ENCODE assay signal across 30 cellular contexts in the genomic region with DNA sequence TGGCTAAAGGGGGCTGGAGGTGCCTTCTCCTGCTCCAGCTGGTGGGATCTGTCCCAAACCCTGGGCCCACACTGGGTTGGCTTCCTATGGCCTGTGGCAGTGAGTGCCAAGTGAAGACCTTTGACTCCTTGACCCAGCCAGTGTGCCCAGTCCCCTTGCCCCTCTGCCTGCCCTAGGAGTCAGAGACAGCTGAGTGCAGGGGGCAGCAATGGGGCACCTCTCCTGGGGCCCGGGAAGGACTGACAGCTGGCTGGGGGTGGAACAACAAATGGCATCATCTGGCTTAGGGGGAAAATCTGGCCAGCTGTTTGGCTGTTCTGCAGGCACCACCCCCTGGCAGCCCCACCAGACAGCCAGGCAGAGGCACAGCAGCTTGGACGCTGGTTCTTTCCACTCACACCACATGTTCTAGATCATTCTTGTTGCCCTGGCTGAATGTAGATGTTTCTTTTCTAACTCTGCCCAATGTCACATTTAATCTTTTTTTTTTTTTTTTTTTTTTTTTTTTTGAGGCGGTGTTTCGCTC. TPM values are rescaled to one million over a fixed set of nuclear protein-coding genes. Genes with fewer than 3 reads are reported as not detected.
A peak's percentile ranks its signal among the peaks of the same experiment; 100 is the strongest.
DNase-seq lines count a peak whose midpoint lies in the region; FAIRE-seq and TF ChIP-seq lines count a peak whose summit lies in the region.
"Had no signal": no experiment of that assay in that cellular context is flagged by ENCODE, and none has a peak within 500 bp of the region (broad histone marks: within the 10 kb centered on the region; RNA-seq: fewer than 3 reads in every experiment).

No MANE protein-coding gene starts in this region.

- H3K9me3 ChIP-seq in SJCRH30 (replicated peaks) (no peaks in the 10 kb centered on the region), neuronal stem cell (replicated peaks in 1 of 2; ENCODE audit: control insufficient read depth in 2 of 2, insufficient read depth in 1 of 2, low read depth in 1 of 2, low read length in 2 of 2) (no peaks in the 10 kb centered on the region)

- H3K36me3 ChIP-seq in SJCRH30 (no peaks in the 10 kb centered on the region), neuronal stem cell (replicated peaks in 1 of 2; ENCODE audit: control insufficient read depth in 2 of 2, insufficient read depth in 2 of 2, low read length in 2 of 2) (no peaks in the 10 kb centered on the region)

- peak overlapping the region; percentile 62 for H3K27ac ChIP-seq in C4-2B
- peak overlapping the region; percentile 77 for H3K27ac ChIP-seq in SJCRH30
- H3K27ac ChIP-seq in neuronal stem cell (replicated peaks; ENCODE audit: low read length): no peak overlapping the region
- H3K27ac ChIP-seq: GM23248 had no signal

- no peak overlapping the region for H3K9ac ChIP-seq in neuronal stem cell (ENCODE audit: low read depth, low read length, poor library complexity)
- H3K9ac ChIP-seq: GM23248 had no signal

- 0 out of 2 replicates have a peak, but pooled peaks cover 4% of the 10 kb centered on the region for H3K27me3 ChIP-seq in SJCRH30
- H3K27me3 ChIP-seq in neuronal stem cell (ENCODE audit: control insufficient read depth in 3 of 3, insufficient read depth in 3 of 3, low read depth in 1 of 3, low read length in 3 of 3): peaks cover 0 to 45% (median 0%) of the 10 kb centered on the region in 3 experiments

- no peak overlapping the region for H4K91ac ChIP-seq in neuronal stem cell (ENCODE audit: low read depth, low read length, poor library complexity)

- H2AFZ ChIP-seq in neuronal stem cell (ENCODE audit: low read length): no peak overlapping the region
- H2AFZ ChIP-seq: GM23248 had no signal

- H3K4me3 ChIP-seq in SJCRH30 (no peak overlapping the region), neuronal stem cell (ENCODE audit: low read length in 2 of 2) (no peak overlapping the region)
- H3K4me3 ChIP-seq: GM23248, lung had no signal

- H3K18ac ChIP-seq in neuronal stem cell (ENCODE audit: low read length): no peak overlapping the region

- H4K8ac ChIP-seq in neuronal stem cell (ENCODE audit: low read depth, low read length): no peak overlapping the region

- H3K4me1 ChIP-seq in SJCRH30: peaks cover 37% of the 10 kb centered on the region
- peaks cover 0 to 7% of the 10 kb centered on the region in 2 donors for H3K4me1 ChIP-seq in neuronal stem cell (ENCODE audit: control insufficient read depth in 2 of 2, insufficient read depth in 1 of 2, low read depth in 1 of 2, low read length in 2 of 2)

- no CpG with 5 or more reads among the region's 4 CpGs for WGBS in neuronal stem cell (ENCODE audit: extremely low coverage in 2 of 2, insufficient read length in 2 of 2, insufficient replicate concordance in 1 of 2), 2 donors

- FAIRE-seq in urothelium cell line (lab: Jason Lieb, UNC): no peak
- FAIRE-seq: bronchial epithelial cell, GM12892 had no signal

- H3K4ac ChIP-seq in neuronal stem cell (ENCODE audit: low read length): no peak overlapping the region

- peak overlapping the region; percentile 19 for H2BK12ac ChIP-seq in neuronal stem cell (ENCODE audit: low read length)

- no peak overlapping the region for H2AK5ac ChIP-seq in neuronal stem cell (ENCODE audit: low read depth, low read length)

- no peak for TF ChIP-seq CTCF in C4-2B (conservative IDR thresholded peaks at IDR 0.05)

- no peak overlapping the region for H2BK120ac ChIP-seq in neuronal stem cell (ENCODE audit: low read depth, low read length)

- H3K4me2 ChIP-seq in neuronal stem cell (ENCODE audit: insufficient read depth, low read length, poor library complexity, severe bottlenecking): no peak overlapping the region

- H3K79me1 ChIP-seq in neuronal stem cell (ENCODE audit: low read depth, low read length): no peaks in the 10 kb centered on the region

- H3K14ac ChIP-seq in neuronal stem cell (ENCODE audit: low read length): peak overlapping the region; percentile 39

- no peak overlapping the region for H3K23ac ChIP-seq in neuronal stem cell (ENCODE audit: low read depth, low read length, poor library complexity)

- DNase-seq in HuH-7.5 (ENCODE audit: low spot score) (peak; percentile 3), SJCRH30 (peak; percentile 84 to 90), neuronal stem cell (ENCODE audit: low spot score) (no peak), urothelium cell line (ENCODE audit: low spot score) (no peak), NCI-H748 (lab: John Stamatoyannopoulos, UW; ENCODE audit: unreplicated experiment) (no peak)
- DNase-seq in activated CD4-positive, alpha-beta T cell treated with anti-CD3 and anti-CD28 coated beads for 48 hours: no peak
- DNase-seq: activated CD4-positive, alpha-beta T cell treated with anti-CD3 and anti-CD28 coated beads for 1 hour; activated CD8-positive, alpha-beta memory T cell treated with anti-CD3 and anti-CD28 coated beads, Interleukin-2, amount 50 U/mL, for 48 hours; activated CD8-positive, alpha-beta T cell treated with anti-CD3 and anti-CD28 coated beads for 36 hours; anterior cingulate cortex; CD8-positive, alpha-beta memory T cell; GM23248; hippocampal formation; NCI-H146; NK-92 treated with Interleukin-12 subunit alpha and Interleukin-12 subunit beta, amount 100 ng/mL, for 24 hours; PC-3; stimulated activated CD4-positive, alpha-beta T cell treated with anti-CD3 and anti-CD28 coated beads, Interleukin-2, amount 100 ng/mL, for 24 hours; stimulated activated naive CD8-positive, alpha-beta T cell treated with anti-CD3 and anti-CD28 coated beads, Interleukin-15, Interleukin-2, amounts not matched to agents 100 U/mL and 50 U/mL, for 24 hours had no signal

- no peak overlapping the region for H2BK5ac ChIP-seq in neuronal stem cell (ENCODE audit: low read length)

- H2BK15ac ChIP-seq in neuronal stem cell (ENCODE audit: low read length): no peak overlapping the region

RNA-seq across cellular contexts. Expression of gene SLC4A1, which starts 1.9 kb away (rescaled TPM):
- total RNA-seq in SJCRH30 (2014; rRNA removed; shearing (Covaris generic)): 0.04 TPM in 1 of 2 replicates, not detected in the other
- 0.03 TPM for polyA plus RNA-seq in neuronal stem cell (2013, experiment 1 of 2)
- not detected for polyA plus RNA-seq in neuronal stem cell (2013, experiment 2 of 2)
- total RNA-seq: A673; activated CD8-positive, alpha-beta T cell treated with anti-CD3 and anti-CD28 coated beads for 36 hours; activated T-helper 2 cell treated with anti-CD3 and anti-CD28 coated beads, Interferon-gamma antibody, Interleukin-2, Interleukin-4, amounts not matched to agents 10 μg/mL and 5 μg/mL and 100 μg/mL, durations not matched to agents 14 hours and 24 hours and 36 hours; bronchial epithelial cell; CD8-positive, alpha-beta memory T cell; fibroblast of lung; G401; GM23248; NCI-H460; osteocyte; PC-3; renal cortical epithelial cell; T-helper 2 cell treated with Interferon-gamma antibody and Interleukin-4, amounts not matched to agents 100 ng/mL and 5 ng/mL, for 36 hours had no signal
- polyA plus RNA-seq: CD8-positive, alpha-beta memory T cell; fibroblast of lung; GM23248 had no signal

RNA-seq across cellular contexts. Expression of gene RUNDC3A, which starts 38.5 kb away (rescaled TPM):
- 0.14 TPM in 1 of 2 replicates, not detected in the other for total RNA-seq in SJCRH30 (2014; rRNA removed; shearing (Covaris generic))
- 0.25 TPM for polyA plus RNA-seq in neuronal stem cell (2013, experiment 1 of 2)
- polyA plus RNA-seq in neuronal stem cell (2013, experiment 2 of 2): 0.19 TPM
- total RNA-seq: CD8-positive, alpha-beta memory T cell; fibroblast of lung; NCI-H460 had no signal
- polyA plus RNA-seq: CD8-positive, alpha-beta memory T cell; fibroblast of lung had no signal

RNA-seq across cellular contexts. Expression of gene UBTF, which starts 50.4 kb away (rescaled TPM):
- total RNA-seq in SJCRH30 (2014; rRNA removed; shearing (Covaris generic)): 76.6 and 78.9 TPM in 2 replicates
- polyA plus RNA-seq in neuronal stem cell (2013, experiment 1 of 2): 26.7 TPM
- 27.4 TPM for polyA plus RNA-seq in neuronal stem cell (2013, experiment 2 of 2)

RNA-seq across cellular contexts. Expression of gene SLC25A39, which starts 54.8 kb away (rescaled TPM):
- total RNA-seq in SJCRH30 (2014; rRNA removed; shearing (Covaris generic)): 86.9 and 87.2 TPM in 2 replicates
- 84.8 TPM for polyA plus RNA-seq in neuronal stem cell (2013, experiment 1 of 2)
- 84.0 TPM for polyA plus RNA-seq in neuronal stem cell (2013, experiment 2 of 2)

Comparison
In these comparisons a context has a peak if more than half of its experiments do, and no peak if none do; other contexts are left out.
1. DNase-seq: peak in HuH-7.5 (single experiment) and SJCRH30 (2 of 2); none in neuronal stem cell (single experiment), activated CD4-positive, alpha-beta T cell treated with anti-CD3 and anti-CD28 coated beads for 48 hours (single experiment), urothelium cell line (single experiment) and NCI-H748 (single experiment).